In the genomic region with DNA sequence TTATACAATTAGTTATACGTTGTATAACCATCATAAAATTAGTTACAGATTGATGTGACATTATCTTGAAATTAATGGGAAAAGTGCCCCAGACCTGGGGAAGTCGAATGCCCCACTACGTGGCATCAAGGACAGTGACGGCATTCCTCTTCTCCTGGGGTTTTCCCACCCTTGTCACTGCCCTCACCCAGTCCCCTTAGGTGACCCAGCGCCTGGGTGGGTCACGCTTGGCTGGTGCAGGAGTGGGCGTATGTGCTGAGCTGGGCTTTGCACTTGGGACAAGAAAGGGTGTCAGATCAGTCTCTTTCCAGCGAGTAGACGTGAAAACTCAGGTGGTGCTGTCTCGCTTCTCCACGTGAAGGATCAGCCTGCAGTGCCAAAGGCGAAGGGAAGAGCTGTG, we compare ENCODE assay signal across 11 cellular contexts. TPM values are rescaled to one million over a fixed set of nuclear protein-coding genes. Genes with fewer than 3 reads are reported as not detected.
DNase-seq lines count a peak whose midpoint lies in the region; ATAC-seq and TF ChIP-seq lines count a peak whose summit lies in the region.
"Had no signal": no experiment of that assay in that cellular context is flagged by ENCODE, and none has a peak within 500 bp of the region (broad histone marks: within the 10 kb centered on the region; RNA-seq: fewer than 3 reads in every experiment).

No MANE protein-coding gene starts in this region.

- no peaks in the 10 kb centered on the region for H3K27me3 Mint-ChIP-seq in CD8-positive, alpha-beta T cell (ENCODE audit: low read depth)
- H3K27me3 Mint-ChIP-seq in Caco-2 (ENCODE audit: insufficient read depth, unreplicated experiment): no peaks in the 10 kb centered on the region

- no peaks in the 10 kb centered on the region for H3K27me3 ChIP-seq in CD8-positive, alpha-beta T cell (ENCODE audit: insufficient read depth, low read length)
- H3K27me3 ChIP-seq in adrenal gland (no peaks in the 10 kb centered on the region), osteoblast (ENCODE audit: insufficient read depth, low read length) (no peaks in the 10 kb centered on the region), Caco-2 (replicated peaks; ENCODE audit: control insufficient read depth, insufficient read depth, low read length) (no peaks in the 10 kb centered on the region)

- H4K20me1 ChIP-seq in osteoblast (ENCODE audit: insufficient read depth, low read length): peaks cover 39% of the 10 kb centered on the region

- no peak for ATAC-seq in CD8-positive, alpha-beta T cell
- peak; percentile 64 for ATAC-seq in HG02588 (IDR thresholded peaks at IDR 0.05; ENCODE audit: unreplicated experiment)
- no peak for ATAC-seq in GM18498 (IDR thresholded peaks at IDR 0.05; ENCODE audit: unreplicated experiment)

- H3K79me2 ChIP-seq in osteoblast (ENCODE audit: insufficient read depth, low read length): peaks cover 94% of the 10 kb centered on the region

- H2AFZ ChIP-seq in osteoblast (ENCODE audit: low read length): no peak overlapping the region

- intact Hi-C loops in CD8-positive, alpha-beta T cell (cut with DNase I, micrococcal nuclease): no loop called here
- intact Hi-C loops in adrenal gland (cut with DNase I) (no loop called here), Caco-2 (cut with micrococcal nuclease; ENCODE audit: unreplicated experiment) (no loop called here)

- no peaks in the 10 kb centered on the region for H3K9me3 Mint-ChIP-seq in CD8-positive, alpha-beta T cell
- H3K9me3 Mint-ChIP-seq in Caco-2 (ENCODE audit: unreplicated experiment): no peaks in the 10 kb centered on the region

- peaks cover 31% of the 10 kb centered on the region for H3K36me3 Mint-ChIP-seq in CD8-positive, alpha-beta T cell
- peaks cover 32% of the 10 kb centered on the region for H3K36me3 Mint-ChIP-seq in Caco-2 (ENCODE audit: insufficient read depth, unreplicated experiment)

- no peaks in the 10 kb centered on the region for H3K36me3 ChIP-seq in CD8-positive, alpha-beta T cell (ENCODE audit: insufficient read depth, low read length)
- H3K36me3 ChIP-seq in adrenal gland (replicated peaks in 1 of 2): no peaks in the 10 kb centered on the region
- no peaks in the 10 kb centered on the region for H3K36me3 ChIP-seq in osteoblast (ENCODE audit: insufficient read depth, low read length)
- no peaks in the 10 kb centered on the region; the same call in 1 of the 2 replicates for H3K36me3 ChIP-seq in Caco-2 (ENCODE audit: control insufficient read depth, insufficient read depth, low read length)

- WGBS in adrenal gland, 4 donors: 49 to 62% (median 53%) methylated on average over 9 to 12 of the region's 12 CpGs

- no peak overlapping the region for H3K27ac ChIP-seq in CD8-positive, alpha-beta T cell (ENCODE audit: low read depth, low read length)
- H3K27ac ChIP-seq in adrenal gland (peak overlapping the region in 3 of 5 donors; percentile 10 to 56 (median 31)), osteoblast (ENCODE audit: low read depth, low read length) (no peak overlapping the region)
- H3K27ac ChIP-seq: C4-2B had no signal

- BruUV-seq in Caco-2 (replicated peaks; lab: Mats Ljungman, UMichigan): no TSS peak

- H3K4me3 Mint-ChIP-seq in CD8-positive, alpha-beta T cell: peak overlapping the region; percentile 35
- H3K4me3 Mint-ChIP-seq in Caco-2 (ENCODE audit: unreplicated experiment): no peak overlapping the region

- no peak for TF ChIP-seq CTCF in CD8-positive, alpha-beta T cell (IDR thresholded peaks at IDR 0.05)
- TF ChIP-seq CTCF in adrenal gland (IDR thresholded peaks at IDR 0.05) (no peak), osteoblast (IDR thresholded peaks at IDR 0.05; ENCODE audit: extremely low read depth, low read depth, low read length) (no peak), Caco-2 (IDR thresholded peaks at IDR 0.05; ENCODE audit: insufficient read depth in 1 of 2, low read depth in 1 of 2, low read length in 1 of 2, severe bottlenecking in 1 of 2, unreplicated experiment in 1 of 2) (no peak)

- H3K4me2 ChIP-seq in osteoblast (ENCODE audit: insufficient read depth, low read length): peak overlapping the region; percentile 51

- peak overlapping the region; percentile 70 for H3K27ac Mint-ChIP-seq in CD8-positive, alpha-beta T cell
- no peak overlapping the region for H3K27ac Mint-ChIP-seq in Caco-2 (ENCODE audit: unreplicated experiment)

- H3K4me1 ChIP-seq in CD8-positive, alpha-beta T cell (ENCODE audit: insufficient read depth, low read length): peaks cover 53% of the 10 kb centered on the region
- peaks cover 47 to 89% of the 10 kb centered on the region in 2 donors for H3K4me1 ChIP-seq in adrenal gland (replicated peaks in 1 of 2)
- H3K4me1 ChIP-seq in osteoblast (ENCODE audit: insufficient read depth, low read length): peaks cover 14% of the 10 kb centered on the region
- no peaks in the 10 kb centered on the region for H3K4me1 ChIP-seq in Caco-2

- H3K4me3 ChIP-seq in CD8-positive, alpha-beta T cell (ENCODE audit: low read depth, low read length): no peak overlapping the region
- H3K4me3 ChIP-seq in adrenal gland (no peak overlapping the region), osteoblast (ENCODE audit: insufficient read depth, low read length) (no peak overlapping the region), Caco-2 (ENCODE audit: low read depth, low read length) (no peak overlapping the region)

- CTCF ChIA-PET in CD8-positive, alpha-beta T cell (lab: Charles Lee): interaction anchor here (0.9 to 1.1 kb wide), 2 partner anchors 30 to 35 kb away, joined by 3 read pairs; no protein-coding TSS in a partner anchor
- CTCF ChIA-PET in Caco-2 (lab: Charles Lee): no interaction called here

- DNase-seq in CD8-positive, alpha-beta T cell: no peak
- DNase-seq in adrenal gland: peak in 1 of 7 donors; percentile 41
- DNase-seq in osteoblast (ENCODE audit: insufficient read length, low spot score, missing footprints): no peak
- no peak for DNase-seq in NCI-H1092 treated with DMSO at 0.1 percent for 48 hours (lab: John Stamatoyannopoulos, UW)
- no peak for DNase-seq in NCI-H1694 treated with DMSO at 0.1 percent for 48 hours (lab: John Stamatoyannopoulos, UW)
- DNase-seq in Caco-2: no peak
- DNase-seq: activated CD4-positive, CD25-positive, alpha-beta regulatory T cell treated with anti-CD3 and anti-CD28 coated beads, Interleukin-2, amount 50 U/mL, for 72 hours; SHP77 treated with DMSO at 0.1 percent for 48 hours had no signal

- POLR2A ChIA-PET in CD8-positive, alpha-beta T cell (lab: Charles Lee): interaction anchor here (0.8 to 1.7 kb wide), 2 partner anchors 35 to 48 kb away, joined by 3 to 6 read pairs; no protein-coding TSS in a partner anchor
- POLR2A ChIA-PET in Caco-2 (lab: Charles Lee): no interaction called here

- no peaks in the 10 kb centered on the region for H3K9me3 ChIP-seq in CD8-positive, alpha-beta T cell (ENCODE audit: low read length)
- H3K9me3 ChIP-seq in adrenal gland (replicated peaks in 1 of 3) (no peaks in the 10 kb centered on the region), osteoblast (ENCODE audit: low read depth, low read length) (no peaks in the 10 kb centered on the region), Caco-2 (no peaks in the 10 kb centered on the region)

- TF ChIP-seq POLR2A in adrenal gland (IDR thresholded peaks at IDR 0.05): no peak

- peaks cover 75% of the 10 kb centered on the region for H3K4me1 Mint-ChIP-seq in CD8-positive, alpha-beta T cell (ENCODE audit: low read depth)
- peaks cover 1% of the 10 kb centered on the region for H3K4me1 Mint-ChIP-seq in Caco-2 (ENCODE audit: low read depth, unreplicated experiment)

RNA-seq across cellular contexts. Expression of gene FOXK1, which starts 7.6 kb away (rescaled TPM):
- 10 to 100 TPM; 65.8 to 69.8 TPM for total RNA-seq in CD8-positive, alpha-beta T cell
- total RNA-seq in adrenal gland (10 to 100 TPM; 28.4 to 63.1 (median 42.5) TPM), osteoblast (26.2 and 31.8 TPM in 2 replicates), Caco-2 (2022) (50.8 and 51.2 TPM in 2 replicates)
- polyA plus RNA-seq in adrenal gland: 10 to 100 TPM in 1 of 3 donors, 1 to 10 TPM in 2; 4.8 to 21.3 (median 9.0) TPM

Comparison
In these comparisons a context has a peak if more than half of its experiments do, and no peak if none do; other contexts are left out.
1. H3K27ac ChIP-seq: peak in adrenal gland (3 of 5); none in CD8-positive, alpha-beta T cell (single experiment) and osteoblast (single experiment).